Comparison of ENCODE assay signal across 2 cellular contexts in genomic region chr1:148723515-148723914, GRCh38. TPM values are rescaled to one million over a fixed set of nuclear protein-coding genes. Genes with fewer than 3 reads are reported as not detected.
"Had no signal": no experiment of that assay in that cellular context is flagged by ENCODE, and none has a peak within 500 bp of the region (broad histone marks: within the 10 kb centered on the region; RNA-seq: fewer than 3 reads in every experiment).

No MANE protein-coding gene starts in this region.

RNA-seq across cellular contexts. Expression of gene NUDT4B, which starts 25.1 kb away (rescaled TPM):
- total RNA-seq: esophagus mucosa, left ventricle myocardium inferior had no signal
